Comparison of ENCODE assay signal across 15 cellular contexts in the genomic region with DNA sequence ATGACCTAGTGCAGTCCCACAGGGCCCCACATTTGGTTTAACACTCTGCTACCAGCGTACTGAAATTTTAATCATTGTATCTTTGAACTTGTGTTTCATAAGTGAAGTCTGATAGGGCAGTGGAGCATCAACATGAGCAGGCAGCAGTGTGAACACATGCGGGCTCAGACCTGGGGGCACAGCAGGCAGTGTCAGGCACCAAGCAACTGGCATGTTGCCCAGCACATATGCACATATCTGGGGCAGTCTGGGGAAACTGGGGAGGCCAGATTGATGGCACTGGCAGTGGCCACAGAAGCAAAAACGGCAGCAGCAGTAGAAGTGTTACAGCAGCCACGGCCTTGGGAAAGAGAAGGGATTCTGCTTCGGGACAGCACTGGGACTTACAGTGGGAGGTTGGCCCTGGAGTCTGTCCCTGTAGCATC.
DNase-seq lines count a peak whose midpoint lies in the region; ATAC-seq, FAIRE-seq and TF ChIP-seq lines count a peak whose summit lies in the region.
"Had no signal": no experiment of that assay in that cellular context is flagged by ENCODE, and none has a peak within 500 bp of the region (broad histone marks: within the 10 kb centered on the region; RNA-seq: fewer than 3 reads in every experiment).

No MANE protein-coding gene starts in this region.

- no peak overlapping the region for H3K27ac ChIP-seq in smooth muscle cell (ENCODE audit: low read depth)
- H3K27ac ChIP-seq: epithelial cell of prostate, hepatocyte, thyroid gland, VCaP had no signal

- H3K4me1 Mint-ChIP-seq in WTC11, result peaks cover 19% of the 10 kb centered on the region
- no peaks in the 10 kb centered on the region for H3K4me1 Mint-ChIP-seq in activated CD4-positive, alpha-beta T cell treated with anti-CD3 and anti-CD28 coated beads, Interleukin-2, amount 10 ng/mL, durations not matched to agents 24 days and 14 days

- H3K27ac Mint-ChIP-seq in WTC11, result peak overlapping the region; percentile 9; the same call in 1 of the 2 replicates
- no peak overlapping the region for H3K27ac Mint-ChIP-seq in activated CD4-positive, alpha-beta T cell treated with anti-CD3 and anti-CD28 coated beads, Interleukin-2, amount 10 ng/mL, durations not matched to agents 24 days and 14 days

- TF ChIP-seq CTCF in WTC11 (IDR thresholded peaks at IDR 0.05), result no peak
- TF ChIP-seq CTCF in smooth muscle cell (IDR thresholded peaks at IDR 0.05; ENCODE audit: borderline replicate concordance, insufficient read depth, poor library complexity, severe bottlenecking), result no peak

- H2AFZ ChIP-seq in smooth muscle cell (ENCODE audit: low read depth), result peak overlapping the region; percentile 23
- H2AFZ ChIP-seq: hepatocyte had no signal

- no peaks in the 10 kb centered on the region for H3K36me3 ChIP-seq in smooth muscle cell (ENCODE audit: low read depth)
- H3K36me3 ChIP-seq: thyroid gland had no signal

- H4K20me1 ChIP-seq in smooth muscle cell (ENCODE audit: low read depth), result no peaks in the 10 kb centered on the region

- H3K4me1 ChIP-seq in smooth muscle cell (ENCODE audit: low read depth), result no peaks in the 10 kb centered on the region
- H3K4me1 ChIP-seq: thyroid gland had no signal

- H3K9me3 Mint-ChIP-seq in WTC11, result peaks cover 9% of the 10 kb centered on the region; the same call in 1 of the 2 replicates
- H3K9me3 Mint-ChIP-seq in activated CD4-positive, alpha-beta T cell treated with anti-CD3 and anti-CD28 coated beads, Interleukin-2, amount 10 ng/mL, durations not matched to agents 24 days and 14 days, result no peaks in the 10 kb centered on the region

- H3K79me2 ChIP-seq in smooth muscle cell (ENCODE audit: low read depth), result no peaks in the 10 kb centered on the region
- H3K79me2 ChIP-seq: hepatocyte had no signal

- no peak overlapping the region for H3K9ac ChIP-seq in smooth muscle cell (ENCODE audit: low read depth)

- ATAC-seq in WTC11, result peak; percentile 50
- no peak for ATAC-seq in GM18511 (IDR thresholded peaks at IDR 0.05; ENCODE audit: unreplicated experiment)

- H3K4me3 Mint-ChIP-seq in WTC11, result no peak overlapping the region
- no peak overlapping the region for H3K4me3 Mint-ChIP-seq in activated CD4-positive, alpha-beta T cell treated with anti-CD3 and anti-CD28 coated beads, Interleukin-2, amount 10 ng/mL, durations not matched to agents 24 days and 14 days
- H3K4me3 Mint-ChIP-seq: neural crest cell had no signal

- no peaks in the 10 kb centered on the region for H3K9me3 ChIP-seq in smooth muscle cell (replicated peaks; ENCODE audit: low read depth)
- H3K9me3 ChIP-seq: thyroid gland had no signal

- no peak for FAIRE-seq in GM12891 (lab: Jason Lieb, UNC)

- no peak overlapping the region for H3K4me2 ChIP-seq in smooth muscle cell
- H3K4me2 ChIP-seq: hepatocyte had no signal

- no peak overlapping the region for H3K4me3 ChIP-seq in smooth muscle cell
- H3K4me3 ChIP-seq: hepatocyte, thyroid gland had no signal

- CTCF ChIA-PET in WTC11 (lab: Charles Lee), result no interaction called here

- TF ChIP-seq POLR2A in GM12891 (IDR thresholded peaks at IDR 0.05; ENCODE audit: low read depth, low read length), result no peak

- intact Hi-C loops in activated CD4-positive, alpha-beta T cell treated with anti-CD3 and anti-CD28 coated beads, Interleukin-2, amount 10 ng/mL, durations not matched to agents 24 days and 14 days (cut with micrococcal nuclease), result no loop called here

- H3K27me3 Mint-ChIP-seq in WTC11 (ENCODE audit: low read depth), result no peaks in the 10 kb centered on the region
- H3K27me3 Mint-ChIP-seq in activated CD4-positive, alpha-beta T cell treated with anti-CD3 and anti-CD28 coated beads, Interleukin-2, amount 10 ng/mL, durations not matched to agents 24 days and 14 days, result no peaks in the 10 kb centered on the region

- DNase-seq in NCI-H2081 (lab: John Stamatoyannopoulos, UW), result peak; percentile 45 to 60
- no peak for DNase-seq in NCI-H2081 treated with DMSO at 0.1 percent for 48 hours (lab: John Stamatoyannopoulos, UW)
- DNase-seq in WTC11 (ENCODE audit: low spot score), result no peak
- peak in 27 of 51 donors; percentile 1 to 48 (median 8) for DNase-seq in hypothalamus (lab: John Stamatoyannopoulos, UW)
- DNase-seq in smooth muscle cell (lab: John Stamatoyannopoulos, UW; ENCODE audit: unreplicated experiment), result no peak
- DNase-seq in GM12891 (ENCODE audit: insufficient read length, low spot score), result no peak
- no peak for DNase-seq in activated CD4-positive, alpha-beta T cell treated with anti-CD3 and anti-CD28 coated beads, Interleukin-2, amount 10 ng/mL, durations not matched to agents 24 days and 14 days
- DNase-seq: activated naive CD4-positive, alpha-beta T cell treated with anti-CD3 and anti-CD28 coated beads, Interleukin-2, amount 50 U/mL, for 16 hours; stimulated activated CD4-positive, alpha-beta T cell treated with anti-CD3 and anti-CD28 coated beads, Interleukin-12 subunit alpha, Interleukin-12 subunit beta, amount 100 ng/mL, for 4 hours; thyroid gland had no signal

- WGBS in smooth muscle cell (ENCODE audit: low lambda C conversion rate), result 86% methylated on average over 5 of the region's 5 CpGs

- no peaks in the 10 kb centered on the region for H3K27me3 ChIP-seq in smooth muscle cell (ENCODE audit: low read depth)
- H3K27me3 ChIP-seq: hepatocyte, thyroid gland had no signal

- peaks cover 2% of the 10 kb centered on the region for H3K36me3 Mint-ChIP-seq in WTC11
- no peaks in the 10 kb centered on the region for H3K36me3 Mint-ChIP-seq in activated CD4-positive, alpha-beta T cell treated with anti-CD3 and anti-CD28 coated beads, Interleukin-2, amount 10 ng/mL, durations not matched to agents 24 days and 14 days (ENCODE audit: low read depth)

- H3F3A ChIP-seq in smooth muscle cell (ENCODE audit: low read depth), result no peaks in the 10 kb centered on the region

- POLR2A ChIA-PET in WTC11 (lab: Charles Lee), result no interaction called here

TF ChIP-seq in WTC11, 78 proteins besides CTCF, POLR2A, EP300 and RAD21:
- no peak for TF ChIP-seq ZNF219 (CRISPR knock-in tag; IDR thresholded peaks at IDR 0.05; ENCODE audit: borderline replicate concordance)
- TF ChIP-seq JUN (CRISPR knock-in tag; IDR thresholded peaks at IDR 0.05), result no peak

TF ChIP-seq in GM12891, 5 proteins besides CTCF, POLR2A, EP300 and RAD21:
- TF ChIP-seq POU2F2 (IDR thresholded peaks at IDR 0.05; ENCODE audit: low read depth, low read length), result no peak
- TF ChIP-seq PAX5 (IDR thresholded peaks at IDR 0.05; ENCODE audit: insufficient read depth, low read length, severe bottlenecking), result no peak
- TF ChIP-seq SPI1 (IDR thresholded peaks at IDR 0.05; ENCODE audit: low read depth, low read length), result no peak
- TF ChIP-seq POLR2AphosphoS5 (IDR thresholded peaks at IDR 0.05; ENCODE audit: low read depth, low read length), result no peak

Comparison
In these comparisons a context has a peak if more than half of its experiments do, and no peak if none do; other contexts are left out.
1. DNase-seq: peak in NCI-H2081 (2 of 2) and hypothalamus (27 of 51); none in NCI-H2081 treated with DMSO at 0.1 percent for 48 hours (single experiment), WTC11 (single experiment), smooth muscle cell (single experiment), GM12891 (single experiment) and activated CD4-positive, alpha-beta T cell treated with anti-CD3 and anti-CD28 coated beads, Interleukin-2, amount 10 ng/mL, durations not matched to agents 24 days and 14 days (single experiment).